2 cellular contexts compared by ENCODE assay signal in the genomic region with DNA sequence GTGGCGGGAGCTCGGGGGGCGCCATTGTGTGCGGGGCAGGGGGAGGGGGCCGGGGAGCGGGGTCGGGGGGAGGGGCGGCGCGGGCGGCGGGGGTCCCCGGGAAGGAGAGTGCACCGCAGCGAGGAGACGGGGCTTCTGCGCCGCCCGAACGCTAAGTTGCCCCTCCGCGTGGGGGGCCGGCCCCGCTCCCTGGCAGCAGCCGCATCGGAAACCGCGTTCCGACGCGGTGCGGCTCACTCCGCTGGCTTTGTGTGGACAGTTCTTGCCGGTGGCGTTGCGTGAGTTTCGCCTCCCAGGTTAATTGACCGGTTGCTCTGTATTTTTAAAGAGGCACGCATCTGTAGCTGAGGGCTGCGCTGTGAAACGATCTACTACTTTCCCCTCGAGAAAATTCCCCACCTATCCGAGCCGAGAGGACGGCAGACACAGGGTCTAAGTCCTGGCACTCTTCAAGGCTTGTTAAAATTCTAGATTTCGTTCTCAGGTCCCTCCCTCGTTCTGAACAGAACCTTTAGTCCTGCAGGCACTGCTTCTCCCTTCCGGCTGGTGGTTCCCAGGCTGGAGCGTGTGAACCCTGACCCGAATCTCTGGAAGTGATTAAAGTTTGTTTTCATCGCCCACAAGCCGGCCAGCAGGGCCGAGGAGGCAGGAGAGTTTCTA.
TF ChIP-seq lines count a peak whose summit lies in the region.

No MANE protein-coding gene starts in this region.

TF ChIP-seq in GM23338, 12 proteins besides CTCF, POLR2A, EP300 and RAD21:
- TF ChIP-seq EZH2phosphoT487 (IDR thresholded peaks at IDR 0.05; ENCODE audit: unreplicated experiment) (no peak), EZH2 (IDR thresholded peaks at IDR 0.05; ENCODE audit: low read depth, unreplicated experiment) (peak; percentile 32), ZNF114 (CRISPR knock-in tag; IDR thresholded peaks at IDR 0.05) (no peak)

TF ChIP-seq in K562, 482 proteins besides CTCF, POLR2A, EP300 and RAD21:
- TF ChIP-seq EZH2 (IDR thresholded peaks at IDR 0.05; ENCODE audit: borderline replicate concordance, low read depth, low read length): 0 out of 2 replicates have a peak, but pooled peaks have one; percentile 48
- TF ChIP-seq CBX2 (IDR thresholded peaks at IDR 0.05; ENCODE audit: insufficient read depth, low read length, poor library complexity, severe bottlenecking): peak; percentile 93
- TF ChIP-seq FOXA3 (CRISPR knock-in tag; conservative IDR thresholded peaks at IDR 0.05 in 1 of 2, IDR thresholded peaks at IDR 0.05 in 1 of 2): no peak
- TF ChIP-seq CBX8 (IDR thresholded peaks at IDR 0.05; ENCODE audit: borderline replicate concordance, extremely low read depth, low read depth, low read length, poor library complexity, severe bottlenecking): peak; percentile 81
TF ChIP-seq in K562: peak in this region for 3.
